ENCODE assay signal across 8 cellular contexts in the genomic region with DNA sequence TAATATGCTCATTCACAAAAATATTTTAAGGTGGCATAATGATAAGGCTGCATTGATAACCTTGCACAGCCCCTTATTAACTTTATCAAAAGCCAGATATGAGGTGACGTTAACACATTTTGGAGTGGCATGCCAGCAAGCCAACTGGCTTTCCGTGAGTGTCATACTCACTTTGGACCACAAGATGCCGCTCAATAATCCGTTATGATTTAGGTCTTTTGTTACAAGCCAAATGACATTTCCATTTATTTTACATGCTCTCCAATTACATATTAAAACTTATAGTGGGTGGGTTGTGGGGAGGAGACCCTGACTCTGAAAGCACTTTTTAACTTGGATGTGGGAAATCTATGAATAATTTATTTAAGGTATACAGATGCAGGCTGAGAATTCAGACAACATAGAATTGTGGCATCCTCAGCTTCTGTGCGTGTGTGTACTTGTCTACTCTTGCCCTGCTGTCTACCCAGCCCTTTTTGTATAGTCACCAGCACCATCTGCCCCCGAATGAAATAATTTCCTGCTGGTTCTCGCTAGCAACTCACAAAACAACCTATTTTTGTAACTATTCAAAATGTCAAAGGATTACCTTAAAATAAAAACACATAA.
A peak's percentile ranks its signal among the peaks of the same experiment; 100 is the strongest.
DNase-seq lines count a peak whose midpoint lies in the region; ATAC-seq and TF ChIP-seq lines count a peak whose summit lies in the region.

No MANE protein-coding gene starts in this region.

- H3K4me1 ChIP-seq in SK-N-SH (ENCODE audit: control insufficient read depth in 1 of 2, insufficient read depth in 2 of 2, low read depth in 1 of 2, low read length in 1 of 2) (peaks cover 0 to 14% of the 10 kb centered on the region in 2 experiments; a peak in 3 of 4 replicates), foreskin keratinocyte (peaks cover 10% of the 10 kb centered on the region), skeletal muscle satellite cell (ENCODE audit: control insufficient read depth, insufficient read depth, low read length) (peaks cover 18% of the 10 kb centered on the region)

- no peak overlapping the region for H3K4me2 ChIP-seq in SK-N-SH
- H3K4me2 ChIP-seq in skeletal muscle satellite cell (ENCODE audit: low read length), result peak overlapping the region; percentile 41

- H3K4me3 ChIP-seq in NB4 (ENCODE audit: low read depth, low read length) (no peak overlapping the region), SK-N-SH (ENCODE audit: low read depth in 2 of 2, low read length in 1 of 2) (no peak overlapping the region; a peak in 1 of 4 replicates), skeletal muscle satellite cell (ENCODE audit: low read length) (no peak overlapping the region)

- TF ChIP-seq RAD21 in SK-N-SH (IDR thresholded peaks at IDR 0.05; ENCODE audit: low read length), result peak; percentile 90

- TF ChIP-seq EP300 in SK-N-SH (IDR thresholded peaks at IDR 0.05; ENCODE audit: borderline replicate concordance in 1 of 2, low read depth in 1 of 2, low read length in 1 of 2), result no peak

- POLR2A ChIA-PET in SK-N-SH (lab: Yijun Ruan, JAX), result no interaction called here

- H3K9ac ChIP-seq in SK-N-SH (no peak overlapping the region), skeletal muscle satellite cell (ENCODE audit: low read depth, low read length) (no peak overlapping the region)

- H3K9me2 ChIP-seq in SK-N-SH, result no peaks in the 10 kb centered on the region

- peak; percentile 2 for DNase-seq in NOMO-1 treated with DMSO at 0.1 percent for 48 hours (lab: John Stamatoyannopoulos, UW; ENCODE audit: unreplicated experiment)
- DNase-seq in NOMO-1 treated with dmso at 0.1 percent for 144 hours (lab: John Stamatoyannopoulos, UW; ENCODE audit: unreplicated experiment), result no peak
- peak; percentile 39 for DNase-seq in NB4 (ENCODE audit: low read depth)
- DNase-seq in SK-N-SH, result peak; percentile 30
- peak; percentile 74 to 89 for DNase-seq in foreskin keratinocyte
- no peak for DNase-seq in stimulated activated naive CD4-positive, alpha-beta T cell (lab: John Stamatoyannopoulos, UW)

- TF ChIP-seq POLR2A in NB4 (IDR thresholded peaks at IDR 0.05; ENCODE audit: extremely low read depth, insufficient read length), result no peak

- H3K9me3 ChIP-seq in SK-N-SH (no peaks in the 10 kb centered on the region), skeletal muscle satellite cell (replicated peaks; ENCODE audit: low read length) (no peaks in the 10 kb centered on the region)

- no peaks in the 10 kb centered on the region for H3K79me2 ChIP-seq in SK-N-SH (ENCODE audit: insufficient read depth)

- H3K36me3 ChIP-seq in SK-N-SH (replicated peaks in 1 of 2; ENCODE audit: control insufficient read depth in 1 of 2, insufficient read depth in 2 of 2, low read length in 1 of 2) (no peaks in the 10 kb centered on the region), skeletal muscle satellite cell (ENCODE audit: insufficient read depth, low read length) (no peaks in the 10 kb centered on the region)

- TF ChIP-seq CTCF in NB4 (IDR thresholded peaks at IDR 0.05; ENCODE audit: low read depth, low read length) (peak; percentile 66), SK-N-SH (IDR thresholded peaks at IDR 0.05) (peak; percentile 91), foreskin keratinocyte (conservative IDR thresholded peaks at IDR 0.05) (peak; percentile 86)

- H3F3A ChIP-seq in SK-N-SH (replicated peaks; ENCODE audit: insufficient read depth), result peaks cover 4% of the 10 kb centered on the region

- CTCF ChIA-PET in SK-N-SH (lab: Yijun Ruan, JAX), result interaction anchor here (0.6 to 7.9 kb wide), 16 partner anchors 8 to 1511 kb away, joined by 3 to 38 read pairs (median 4); no protein-coding TSS in a partner anchor

- H3K27ac ChIP-seq in SK-N-SH (ENCODE audit: low read depth in 2 of 2, low read length in 1 of 2) (no peak overlapping the region), foreskin keratinocyte (peak overlapping the region; percentile 11)

- H3K27me3 ChIP-seq in SK-N-SH (ENCODE audit: insufficient read depth), result no peaks in the 10 kb centered on the region
- no peaks in the 10 kb centered on the region for H3K27me3 ChIP-seq in foreskin keratinocyte
- no peaks in the 10 kb centered on the region for H3K27me3 ChIP-seq in skeletal muscle satellite cell (ENCODE audit: control insufficient read depth, insufficient read depth, low read length)

- peak overlapping the region; percentile 35; the same call in 1 of the 2 replicates for H2AFZ ChIP-seq in SK-N-SH (ENCODE audit: low read depth)

- 24% methylated on average over 7 of the region's 7 CpGs for WGBS in SK-N-SH (ENCODE audit: low lambda C conversion rate)

- ATAC-seq in GM21423 (IDR thresholded peaks at IDR 0.05; ENCODE audit: unreplicated experiment), result peak; percentile 70
- peak; percentile 98 for ATAC-seq in foreskin keratinocyte

- H4K20me1 ChIP-seq in SK-N-SH (ENCODE audit: insufficient read depth), result no peaks in the 10 kb centered on the region

TF ChIP-seq in SK-N-SH, 30 proteins besides CTCF, POLR2A, EP300 and RAD21:
- no peak for TF ChIP-seq TCF12 (IDR thresholded peaks at IDR 0.05)
- no peak for TF ChIP-seq NFIC (IDR thresholded peaks at IDR 0.05; ENCODE audit: borderline replicate concordance)
- peak; percentile 81 for TF ChIP-seq SMC3 (IDR thresholded peaks at IDR 0.05; ENCODE audit: low read depth, low read length)
- TF ChIP-seq, protein P1, sequence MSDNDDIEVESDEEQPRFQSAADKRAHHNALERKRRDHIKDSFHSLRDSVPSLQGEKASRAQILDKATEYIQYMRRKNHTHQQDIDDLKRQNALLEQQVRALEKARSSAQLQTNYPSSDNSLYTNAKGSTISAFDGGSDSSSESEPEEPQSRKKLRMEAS (IDR thresholded peaks at IDR 0.05; ENCODE audit: low read depth), result 0 out of 2 replicates have a peak, but pooled peaks have one; percentile 14
- TF ChIP-seq, protein P2, sequence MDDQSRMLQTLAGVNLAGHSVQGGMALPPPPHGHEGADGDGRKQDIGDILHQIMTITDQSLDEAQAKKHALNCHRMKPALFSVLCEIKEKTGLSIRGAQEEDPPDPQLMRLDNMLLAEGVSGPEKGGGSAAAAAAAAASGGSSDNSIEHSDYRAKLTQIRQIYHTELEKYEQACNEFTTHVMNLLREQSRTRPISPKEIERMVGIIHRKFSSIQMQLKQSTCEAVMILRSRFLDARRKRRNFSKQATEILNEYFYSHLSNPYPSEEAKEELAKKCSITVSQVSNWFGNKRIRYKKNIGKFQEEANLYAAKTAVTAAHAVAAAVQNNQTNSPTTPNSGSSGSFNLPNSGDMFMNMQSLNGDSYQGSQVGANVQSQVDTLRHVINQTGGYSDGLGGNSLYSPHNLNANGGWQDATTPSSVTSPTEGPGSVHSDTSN (IDR thresholded peaks at IDR 0.05), result peak; percentile 35; the same call in 1 of the 2 replicates
- peak; percentile 34 for TF ChIP-seq CHD2 (IDR thresholded peaks at IDR 0.05; ENCODE audit: low read length, partially characterized antibody)
- no peak for TF ChIP-seq SIN3A (IDR thresholded peaks at IDR 0.05; ENCODE audit: borderline replicate concordance, low read depth, low read length)

Comparison
In these comparisons a context has a peak if more than half of its experiments do, and no peak if none do; other contexts are left out.
1. DNase-seq: peak in NOMO-1 treated with DMSO at 0.1 percent for 48 hours (single experiment), NB4 (single experiment), SK-N-SH (single experiment) and foreskin keratinocyte (2 of 2); none in NOMO-1 treated with dmso at 0.1 percent for 144 hours (single experiment) and stimulated activated naive CD4-positive, alpha-beta T cell (0 of 6).
2. Peak in every context shown above with its lines, with median percentiles within 50 percentile points of each other: CTCF ChIP-seq.